In genomic region chr12:105793421-105793820, GRCh38 we compare ENCODE assay signal across 26 cellular contexts.
A peak's percentile ranks its signal among the peaks of the same experiment; 100 is the strongest.
DNase-seq lines count a peak whose midpoint lies in the region; ATAC-seq, FAIRE-seq and TF ChIP-seq lines count a peak whose summit lies in the region.
"Had no signal": no experiment of that assay in that cellular context is flagged by ENCODE, and none has a peak within 500 bp of the region (broad histone marks: within the 10 kb centered on the region; RNA-seq: fewer than 3 reads in every experiment).

No MANE protein-coding gene starts in this region.

- H3K36me3 Mint-ChIP-seq in neural progenitor cell, result peaks cover 2% of the 10 kb centered on the region
- H3K36me3 Mint-ChIP-seq in MCF 10A (ENCODE audit: insufficient read depth, unreplicated experiment), result peaks cover 6% of the 10 kb centered on the region
- H3K36me3 Mint-ChIP-seq: CD14-positive monocyte; CD8-positive, alpha-beta memory T cell had no signal

- POLR2A ChIA-PET in MCF 10A (lab: Yijun Ruan, JAX), result interaction anchor here (1.0 kb wide), 1 partner anchor 332 kb away, joined by 3 read pairs; no protein-coding TSS in a partner anchor

- TF ChIP-seq CTCF in neural progenitor cell (IDR thresholded peaks at IDR 0.05) (no peak), MCF 10A (IDR thresholded peaks at IDR 0.05; ENCODE audit: unreplicated experiment) (no peak)

- H3K4me1 Mint-ChIP-seq in neural progenitor cell (peaks cover 25% of the 10 kb centered on the region), MCF 10A (ENCODE audit: insufficient read depth, unreplicated experiment) (no peaks in the 10 kb centered on the region)
- H3K4me1 Mint-ChIP-seq: CD8-positive, alpha-beta memory T cell had no signal

- H3K27ac ChIP-seq in neural progenitor cell, result no peak overlapping the region
- H3K27ac ChIP-seq: A549; BLaER1 treated with 17β-estradiol and CSF1 and Interleukin-3, amounts not matched to agents 10 nM and 100 nM had no signal

- intact Hi-C loops in MCF 10A (cut with micrococcal nuclease), result no loop called here

- H2AFZ ChIP-seq in neural progenitor cell (replicated peaks), result no peak overlapping the region

- BruUV-seq in MCF 10A (replicated peaks; lab: Mats Ljungman, UMichigan), result no TSS peak

- no peak overlapping the region for H3K9ac ChIP-seq in neural progenitor cell
- H3K9ac ChIP-seq: BLaER1 treated with 17β-estradiol and CSF1 and Interleukin-3, amounts not matched to agents 10 nM and 100 nM had no signal

- H3K4me3 Mint-ChIP-seq in neural progenitor cell (no peak overlapping the region), MCF 10A (ENCODE audit: unreplicated experiment) (no peak overlapping the region)
- H3K4me3 Mint-ChIP-seq: CD14-positive monocyte; CD4-positive, alpha-beta T cell; CD8-positive, alpha-beta memory T cell; HFFc6 had no signal

- peaks cover 26% of the 10 kb centered on the region for H3K9me3 Mint-ChIP-seq in neural progenitor cell
- H3K9me3 Mint-ChIP-seq in MCF 10A (ENCODE audit: unreplicated experiment), result peaks cover 8% of the 10 kb centered on the region

- no peaks in the 10 kb centered on the region for H4K20me1 ChIP-seq in neural progenitor cell (ENCODE audit: low read depth)
- H4K20me1 ChIP-seq: BLaER1 treated with 17β-estradiol and CSF1 and Interleukin-3, amounts not matched to agents 10 nM and 100 nM had no signal

- no peaks in the 10 kb centered on the region for H3K27me3 ChIP-seq in neural progenitor cell
- H3K27me3 ChIP-seq: BE2C; BLaER1 treated with 17β-estradiol and CSF1 and Interleukin-3, amounts not matched to agents 10 nM and 100 nM had no signal

- H3K4me1 ChIP-seq in neural progenitor cell, result no peaks in the 10 kb centered on the region
- H3K4me1 ChIP-seq: A549, BE2C, HAP-1 had no signal

- peak; percentile 13 for FAIRE-seq in HTR-8/SVneo (lab: Jason Lieb, UNC)
- FAIRE-seq: A549, D721Med, GM12878, GM18507, H54 had no signal

- no peak for ATAC-seq in HG03432 (IDR thresholded peaks at IDR 0.05; ENCODE audit: unreplicated experiment)
- no peak for ATAC-seq in HG03108 (IDR thresholded peaks at IDR 0.05; ENCODE audit: unreplicated experiment)
- ATAC-seq: A549, GM12878 had no signal

- no peaks in the 10 kb centered on the region for H3K79me2 ChIP-seq in neural progenitor cell (ENCODE audit: low read depth)

- no peaks in the 10 kb centered on the region for H3F3A ChIP-seq in neural progenitor cell (ENCODE audit: low read depth)

- H3K27ac Mint-ChIP-seq in neural progenitor cell (peak overlapping the region; percentile 70), MCF 10A (ENCODE audit: low read depth, unreplicated experiment) (no peak overlapping the region)
- H3K27ac Mint-ChIP-seq: CD14-positive monocyte; CD4-positive, alpha-beta T cell; CD8-positive, alpha-beta memory T cell; HFFc6 had no signal

- no peak overlapping the region for H3K4me3 ChIP-seq in neural progenitor cell
- H3K4me3 ChIP-seq: A549; BLaER1 treated with 17β-estradiol and CSF1 and Interleukin-3, amounts not matched to agents 10 nM and 100 nM; GM12878; HAP-1 had no signal

- CTCF ChIA-PET in MCF 10A (lab: Yijun Ruan, JAX), result interaction anchor here (0.6 to 1.3 kb wide), 3 partner anchors 140 to 915 kb away, joined by 3 read pairs; no protein-coding TSS in a partner anchor

- H3K27me3 Mint-ChIP-seq in neural progenitor cell (ENCODE audit: insufficient read depth, low read depth) (peaks cover 2% of the 10 kb centered on the region), MCF 10A (ENCODE audit: insufficient read depth, unreplicated experiment) (no peaks in the 10 kb centered on the region)

- no peaks in the 10 kb centered on the region for H3K36me3 ChIP-seq in neural progenitor cell
- H3K36me3 ChIP-seq: BE2C; BLaER1 treated with 17β-estradiol and CSF1 and Interleukin-3, amounts not matched to agents 10 nM and 100 nM; HAP-1 had no signal

- H3K4me2 ChIP-seq in neural progenitor cell, result no peak overlapping the region
- H3K4me2 ChIP-seq: A549; BLaER1 treated with 17β-estradiol and CSF1 and Interleukin-3, amounts not matched to agents 10 nM and 100 nM had no signal

- no peaks in the 10 kb centered on the region for H3K9me3 ChIP-seq in neural progenitor cell (ENCODE audit: low read depth)
- H3K9me3 ChIP-seq: BE2C, HAP-1 had no signal

- DNase-seq in HTR-8/SVneo (ENCODE audit: insufficient read length, low spot score) (no peak), foreskin melanocyte (peak; percentile 51), neural progenitor cell (ENCODE audit: low spot score) (no peak), MCF 10A (ENCODE audit: unreplicated experiment) (no peak)
- DNase-seq: 8988T; ACHN; AML-193; BE2C; CD4-positive, alpha-beta T cell; CD8-positive, alpha-beta memory T cell; DMS 273 treated with DMSO at 0.1 percent for 48 hours; DMS79; EL; GDM1; GOT3; HFFc6 had no signal
